ENCODE assay signal across 32 cellular contexts in genomic region chr3:108861401-108861800, GRCh38. TPM values are rescaled to one million over a fixed set of nuclear protein-coding genes. Genes with fewer than 3 reads are reported as not detected.
A peak's percentile ranks its signal among the peaks of the same experiment; 100 is the strongest.
DNase-seq lines count a peak whose midpoint lies in the region; ATAC-seq and TF ChIP-seq lines count a peak whose summit lies in the region.
"Had no signal": no experiment of that assay in that cellular context is flagged by ENCODE, and none has a peak within 500 bp of the region (broad histone marks: within the 10 kb centered on the region; RNA-seq: fewer than 3 reads in every experiment).

No MANE protein-coding gene starts in this region.

- H3K27me3 Mint-ChIP-seq in activated T-cell treated with anti-CD3 and anti-CD28 coated beads, Interleukin-2, amount 50 U/mL, for 72 hours (ENCODE audit: low read depth), result no peaks in the 10 kb centered on the region
- peaks cover 3% of the 10 kb centered on the region for H3K27me3 Mint-ChIP-seq in nephron progenitor cell (ENCODE audit: low read depth, poor library complexity)
- H3K27me3 Mint-ChIP-seq: stimulated activated naive B cell treated with anti-CD40 and anti-IgM and Interleukin-4, amounts not matched to agents 10 μg/mL and 1 μg/mL and 100 μg/mL, for 72 hours had no signal

- no peak for ATAC-seq in activated T-cell treated with anti-CD3 and anti-CD28 coated beads, Interleukin-2, amount 50 U/mL, for 72 hours (replicated peaks in 1 of 2)
- ATAC-seq in HCT116 (no peak), aorta (ENCODE audit: low FRiP score) (no peak)
- ATAC-seq in activated naive CD4-positive, alpha-beta T cell treated with anti-CD3 and anti-CD28 coated beads, Interleukin-2, amount 50 U/mL, for 72 hours, result no peak
- ATAC-seq: HepG2; left cardiac atrium; mucosa of descending colon; pancreas; stimulated activated naive B cell treated with anti-CD40 and anti-IgM and Interleukin-4, amounts not matched to agents 10 μg/mL and 1 μg/mL and 100 μg/mL, for 72 hours had no signal

- no peak for TF ChIP-seq RAD21 in HCT116 (IDR thresholded peaks at IDR 0.05; ENCODE audit: low read depth)

- RAD21 ChIA-PET in HCT116 (lab: Charles Lee; ENCODE audit: low non-redundant PET in 1 of 2, low total read pairs in 2 of 2, uncharacterized antibody in 2 of 2, unreplicated experiment in 2 of 2), result no interaction called here

- CTCF ChIA-PET in HCT116 (lab: Charles Lee), result no interaction called here

- H2AFZ ChIP-seq in HCT116 (ENCODE audit: low read depth, low read length, poor library complexity, severe bottlenecking) (peak overlapping the region; percentile 28), hepatocyte (no peak overlapping the region)

- peaks cover 22 to 30% of the 10 kb centered on the region in 2 experiments for H3K4me1 ChIP-seq in HCT116 (ENCODE audit: control insufficient read depth in 1 of 2, insufficient read depth in 2 of 2, low read length in 2 of 2)
- H3K4me1 ChIP-seq in aorta (ENCODE audit: control insufficient read depth in 1 of 2, insufficient read depth in 2 of 2, low read length in 2 of 2), result no peaks in the 10 kb centered on the region
- H3K4me1 ChIP-seq in hepatocyte (ENCODE audit: insufficient read depth), result no peaks in the 10 kb centered on the region
- H3K4me1 ChIP-seq: adrenal gland, pancreas, Peyer's patch had no signal

- H3K27me3 ChIP-seq in HCT116 (ENCODE audit: insufficient read depth, low read length) (no peaks in the 10 kb centered on the region), aorta (ENCODE audit: control insufficient read depth in 1 of 2, insufficient read depth in 2 of 2, low read length in 1 of 2) (no peaks in the 10 kb centered on the region), hepatocyte (no peaks in the 10 kb centered on the region)
- H3K27me3 ChIP-seq: adrenal gland, pancreas, Peyer's patch had no signal

- 20 to 23% methylated on average over 1 of the region's 1 CpG for WGBS in aorta, 2 donors
- 44% methylated on average over 1 of the region's 1 CpG for WGBS in hepatocyte (ENCODE audit: low lambda C conversion rate, missing lambda C conversion rate)

- no TSS peak for BruUV-seq in HCT116 (replicated peaks; lab: Mats Ljungman, UMichigan)

- H3K4me3 Mint-ChIP-seq in activated T-cell treated with anti-CD3 and anti-CD28 coated beads, Interleukin-2, amount 50 U/mL, for 72 hours, result peak overlapping the region in 1 of 2 donors; percentile 87
- no peak overlapping the region for H3K4me3 Mint-ChIP-seq in nephron progenitor cell
- H3K4me3 Mint-ChIP-seq: B cell; nephron; stimulated activated naive B cell treated with anti-CD40 and anti-IgM and Interleukin-4, amounts not matched to agents 10 μg/mL and 1 μg/mL and 100 μg/mL, for 72 hours had no signal

- POLR2A ChIA-PET in HCT116 (lab: Charles Lee), result no interaction called here

- TF ChIP-seq POLR2A in HCT116 (IDR thresholded peaks at IDR 0.05; ENCODE audit: borderline replicate concordance, extremely low read depth, insufficient read depth, insufficient read length), result no peak

- no peak overlapping the region for H3K9ac ChIP-seq in HCT116 (ENCODE audit: low read length)

- H3K9me3 Mint-ChIP-seq in activated T-cell treated with anti-CD3 and anti-CD28 coated beads, Interleukin-2, amount 50 U/mL, for 72 hours, result peaks cover 0 to 3% of the 10 kb centered on the region in 2 donors
- H3K9me3 Mint-ChIP-seq in activated naive CD4-positive, alpha-beta T cell treated with anti-CD3 and anti-CD28 coated beads, Interleukin-2, amount 50 U/mL, for 72 hours, result peaks cover 0 to 16% of the 10 kb centered on the region in 2 donors
- no peaks in the 10 kb centered on the region for H3K9me3 Mint-ChIP-seq in nephron progenitor cell
- H3K9me3 Mint-ChIP-seq: nephron; stimulated activated naive B cell treated with anti-CD40 and anti-IgM and Interleukin-4, amounts not matched to agents 10 μg/mL and 1 μg/mL and 100 μg/mL, for 72 hours had no signal

- no peaks in the 10 kb centered on the region; a peak in 1 of 4 replicates for H3K9me3 ChIP-seq in HCT116 (ENCODE audit: control insufficient read depth in 1 of 2, insufficient read depth in 1 of 2, low read depth in 1 of 2, low read length in 2 of 2)
- no peaks in the 10 kb centered on the region for H3K9me3 ChIP-seq in aorta (ENCODE audit: control insufficient read depth, low read length)
- no peaks in the 10 kb centered on the region for H3K9me3 ChIP-seq in hepatocyte (ENCODE audit: low read depth)
- H3K9me3 ChIP-seq: adrenal gland, mucosa of descending colon, pancreas, Peyer's patch had no signal

- H3K27ac Mint-ChIP-seq in activated T-cell treated with anti-CD3 and anti-CD28 coated beads, Interleukin-2, amount 50 U/mL, for 72 hours, result peak overlapping the region; percentile 99
- H3K27ac Mint-ChIP-seq in activated naive CD4-positive, alpha-beta T cell treated with anti-CD3 and anti-CD28 coated beads, Interleukin-2, amount 50 U/mL, for 72 hours, result peak overlapping the region; percentile 33 to 94
- H3K27ac Mint-ChIP-seq in nephron progenitor cell, result peak overlapping the region; percentile 38
- H3K27ac Mint-ChIP-seq: B cell; nephron; stimulated activated naive B cell treated with anti-CD40 and anti-IgM and Interleukin-4, amounts not matched to agents 10 μg/mL and 1 μg/mL and 100 μg/mL, for 72 hours had no signal

- H3K9me2 ChIP-seq in HCT116 (ENCODE audit: insufficient read depth) (no peaks in the 10 kb centered on the region), hepatocyte (replicated peaks; ENCODE audit: insufficient read depth) (no peaks in the 10 kb centered on the region)

- no peak overlapping the region for H3K4me3 ChIP-seq in HCT116 (replicated peaks in 1 of 2; ENCODE audit: low read depth in 1 of 2, low read length in 2 of 2)
- H3K4me3 ChIP-seq in aorta (ENCODE audit: low read length in 2 of 2), result no peak overlapping the region
- no peak overlapping the region for H3K4me3 ChIP-seq in hepatocyte
- H3K4me3 ChIP-seq: adrenal gland, lung, mucosa of descending colon, pancreas, Peyer's patch had no signal

- H3K27ac ChIP-seq in HCT116 (ENCODE audit: low read depth, low read length) (no peak overlapping the region), aorta (ENCODE audit: low read depth in 1 of 2, low read length in 2 of 2) (no peak overlapping the region), hepatocyte (no peak overlapping the region)
- H3K27ac ChIP-seq: adrenal gland, epithelial cell of prostate, pancreas, Peyer's patch had no signal

- DNase-seq in activated T-cell treated with anti-CD3 and anti-CD28 coated beads, Interleukin-2, amount 50 U/mL, for 72 hours, result no peak
- DNase-seq in activated T-cell treated with anti-CD3 and anti-CD28 coated beads, Interleukin-2, amount 50 U/mL, for 1 hour, result no peak
- DNase-seq in HCT116 (ENCODE audit: low read depth, low spot score), result no peak
- DNase-seq in activated naive CD4-positive, alpha-beta T cell treated with anti-CD3 and anti-CD28 coated beads, Interleukin-2, amount 50 U/mL, for 72 hours (ENCODE audit: low spot score in 2 of 2), result no peak
- no peak for DNase-seq in nephron progenitor cell
- DNase-seq in aorta, result no peak
- no peak for DNase-seq in hepatocyte (ENCODE audit: low spot score)
- DNase-seq in NCI-H1048 (lab: John Stamatoyannopoulos, UW), result no peak
- DNase-seq: activated CD4-positive, alpha-beta T cell treated with anti-CD3 and anti-CD28 coated beads for 48 hours; adrenal gland; COR-L47; effector CD4-positive, alpha-beta T cell; hypothalamus; left cardiac atrium; MM.1S; mucosa of descending colon; NCI-H1417; NCI-H2081 treated with DMSO at 0.1 percent for 48 hours; NCI-H748 treated with DMSO at 0.1 percent for 48 hours; pancreas; Peyer's patch; SHP77; small intestine; stimulated activated naive B cell treated with anti-CD40 and anti-IgM and Interleukin-4, amounts not matched to agents 10 μg/mL and 1 μg/mL and 100 μg/mL, for 72 hours; substantia nigra; T-helper 9 cell; trophoblast cell had no signal

- H3K4me2 ChIP-seq in HCT116 (ENCODE audit: low read length) (no peak overlapping the region), hepatocyte (no peak overlapping the region)

- H4K20me1 ChIP-seq in HCT116 (ENCODE audit: insufficient read depth), result no peaks in the 10 kb centered on the region
- H4K20me1 ChIP-seq in hepatocyte (ENCODE audit: insufficient read depth, poor library complexity, severe bottlenecking), result no peaks in the 10 kb centered on the region

- TF ChIP-seq CTCF in HCT116 (IDR thresholded peaks at IDR 0.05 in 2 of 3, conservative IDR thresholded peaks at IDR 0.05 in 1 of 3; ENCODE audit: borderline replicate concordance in 1 of 3, insufficient read depth in 1 of 3, low read depth in 2 of 3, low read length in 2 of 3) (no peak), nephron progenitor cell (IDR thresholded peaks at IDR 0.05) (no peak), hepatocyte (IDR thresholded peaks at IDR 0.05; ENCODE audit: poor library complexity) (no peak)

- no peaks in the 10 kb centered on the region for H3K36me3 ChIP-seq in HCT116 (ENCODE audit: control insufficient read depth in 1 of 2, insufficient read depth in 2 of 2, low read length in 2 of 2)
- no peaks in the 10 kb centered on the region for H3K36me3 ChIP-seq in aorta (ENCODE audit: control insufficient read depth in 1 of 2, insufficient read depth in 2 of 2, low read length in 1 of 2)
- no peaks in the 10 kb centered on the region for H3K36me3 ChIP-seq in hepatocyte (replicated peaks; ENCODE audit: insufficient read depth, low read depth)
- H3K36me3 ChIP-seq: adrenal gland, pancreas, Peyer's patch had no signal

- peaks cover 33% of the 10 kb centered on the region for H3K4me1 Mint-ChIP-seq in activated T-cell treated with anti-CD3 and anti-CD28 coated beads, Interleukin-2, amount 50 U/mL, for 72 hours (ENCODE audit: low read depth)
- no peaks in the 10 kb centered on the region for H3K4me1 Mint-ChIP-seq in nephron progenitor cell
- H3K4me1 Mint-ChIP-seq: B cell, nephron had no signal

- intact Hi-C loops in HCT116 (cut with micrococcal nuclease), result no loop called here
- intact Hi-C loops in aorta (cut with DNase I), result no loop called here

- peaks cover 7 to 20% of the 10 kb centered on the region in 2 donors for H3K36me3 Mint-ChIP-seq in activated T-cell treated with anti-CD3 and anti-CD28 coated beads, Interleukin-2, amount 50 U/mL, for 72 hours (ENCODE audit: insufficient read depth in 2 of 2)
- H3K36me3 Mint-ChIP-seq in activated naive CD4-positive, alpha-beta T cell treated with anti-CD3 and anti-CD28 coated beads, Interleukin-2, amount 50 U/mL, for 72 hours, result peaks cover 13 to 63% of the 10 kb centered on the region in 2 donors
- H3K36me3 Mint-ChIP-seq in nephron progenitor cell (ENCODE audit: low read depth), result no peaks in the 10 kb centered on the region
- H3K36me3 Mint-ChIP-seq: stimulated activated naive B cell treated with anti-CD40 and anti-IgM and Interleukin-4, amounts not matched to agents 10 μg/mL and 1 μg/mL and 100 μg/mL, for 72 hours had no signal

- H3K79me2 ChIP-seq in HCT116 (ENCODE audit: insufficient read depth, low read length) (no peaks in the 10 kb centered on the region), hepatocyte (no peaks in the 10 kb centered on the region)

RNA-seq across cellular contexts. Expression of gene TRAT1, which starts 38.8 kb away (rescaled TPM):
- total RNA-seq in activated T-cell treated with anti-CD3 and anti-CD28 coated beads, Interleukin-2, amount 50 U/mL, for 72 hours, result 10 to 100 TPM; 24.1 to 25.9 TPM
- not detected for total RNA-seq in HCT116 (2021; ENCODE audit: unreplicated experiment)
- polyA plus RNA-seq in HCT116 (2012), result not detected in 2 replicates
- total RNA-seq in activated naive CD4-positive, alpha-beta T cell treated with anti-CD3 and anti-CD28 coated beads, Interleukin-2, amount 50 U/mL, for 72 hours, result 10 to 100 TPM; 11.8 to 25.9 TPM
- 1 to 10 TPM in 1 of 2 donors, under 1 TPM in 1; 0.52 to 1.3 TPM for total RNA-seq in aorta
- 1 to 10 TPM in 1 of 2 donors, not detected in 1; 1.1 TPM for polyA plus RNA-seq in aorta
- not detected in 2 replicates for total RNA-seq in hepatocyte
- polyA plus RNA-seq in hepatocyte, result not detected in 2 replicates
- total RNA-seq: B cell, HepG2 had no signal
- polyA plus RNA-seq: HepG2, pancreas had no signal

Comparison
In these comparisons a context has a peak if more than half of its experiments do, and no peak if none do; other contexts are left out.
1. H3K27ac Mint-ChIP-seq: peak in every context shown above with its lines; median percentile 99 in activated T-cell treated with anti-CD3 and anti-CD28 coated beads, Interleukin-2, amount 50 U/mL, for 72 hours; 64 in activated naive CD4-positive, alpha-beta T cell treated with anti-CD3 and anti-CD28 coated beads, Interleukin-2, amount 50 U/mL, for 72 hours; 38 in nephron progenitor cell.
2. RNA of gene TRAT1, which starts 38.8 kb away (total RNA-seq): 11.8 to 25.9 TPM in activated naive CD4-positive, alpha-beta T cell treated with anti-CD3 and anti-CD28 coated beads, Interleukin-2, amount 50 U/mL, for 72 hours and 24.1 to 25.9 TPM in activated T-cell treated with anti-CD3 and anti-CD28 coated beads, Interleukin-2, amount 50 U/mL, for 72 hours; 0.52 to 1.3 TPM in aorta, not detected in HCT116 (single experiment) and not detected in hepatocyte; every median in the first group is over 4 times any median in the second.